In the genomic region with DNA sequence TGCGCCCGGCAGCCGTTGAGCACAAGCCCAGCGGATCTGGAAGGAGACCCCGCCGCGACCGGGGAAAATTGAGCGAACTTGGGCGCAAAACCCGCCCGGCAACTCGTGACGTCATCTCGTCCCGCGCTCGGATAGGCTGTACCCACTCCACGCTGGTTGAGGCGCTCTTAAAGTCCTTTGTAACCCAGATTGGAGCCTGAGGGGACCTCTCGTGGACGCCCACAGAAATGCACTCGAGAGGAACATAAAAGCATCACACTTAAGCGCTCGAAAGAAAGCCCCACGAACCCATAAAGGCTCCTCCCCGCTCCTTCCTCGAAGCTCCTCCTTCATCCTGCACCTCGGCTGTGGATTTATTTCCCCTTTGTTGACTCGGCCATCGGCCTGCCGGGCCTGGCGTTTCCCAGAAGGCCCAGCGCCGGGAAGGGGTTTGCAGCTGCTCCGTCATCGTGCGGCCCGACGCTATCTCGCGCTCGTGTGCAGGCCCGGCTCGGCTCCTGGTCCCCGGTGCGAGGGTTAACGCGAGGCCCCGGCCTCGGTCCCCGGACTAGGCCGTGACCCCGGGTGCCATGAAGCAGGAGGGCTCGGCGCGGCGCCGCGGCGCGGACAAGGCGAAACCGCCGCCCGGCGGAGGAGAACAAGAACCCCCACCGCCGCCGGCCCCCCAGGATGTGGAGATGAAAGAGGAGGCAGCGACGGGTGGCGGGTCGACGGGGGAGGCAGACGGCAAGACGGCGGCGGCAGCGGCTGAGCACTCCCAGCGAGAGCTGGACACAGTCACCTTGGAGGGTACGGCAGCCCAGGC, we compare ENCODE assay signal across 1 cellular context.
TF ChIP-seq lines count a peak whose summit lies in the region.

TSS of gene PSMD3 (plus strand) at position 406 of the 805 bp plus-strand sequence. CDS start at position 570, 164 bp downstream.

TF ChIP-seq in HepG2, 621 proteins besides CTCF, POLR2A, EP300 and RAD21 (continued from another document and continues in another):
- TF ChIP-seq, protein P1, sequence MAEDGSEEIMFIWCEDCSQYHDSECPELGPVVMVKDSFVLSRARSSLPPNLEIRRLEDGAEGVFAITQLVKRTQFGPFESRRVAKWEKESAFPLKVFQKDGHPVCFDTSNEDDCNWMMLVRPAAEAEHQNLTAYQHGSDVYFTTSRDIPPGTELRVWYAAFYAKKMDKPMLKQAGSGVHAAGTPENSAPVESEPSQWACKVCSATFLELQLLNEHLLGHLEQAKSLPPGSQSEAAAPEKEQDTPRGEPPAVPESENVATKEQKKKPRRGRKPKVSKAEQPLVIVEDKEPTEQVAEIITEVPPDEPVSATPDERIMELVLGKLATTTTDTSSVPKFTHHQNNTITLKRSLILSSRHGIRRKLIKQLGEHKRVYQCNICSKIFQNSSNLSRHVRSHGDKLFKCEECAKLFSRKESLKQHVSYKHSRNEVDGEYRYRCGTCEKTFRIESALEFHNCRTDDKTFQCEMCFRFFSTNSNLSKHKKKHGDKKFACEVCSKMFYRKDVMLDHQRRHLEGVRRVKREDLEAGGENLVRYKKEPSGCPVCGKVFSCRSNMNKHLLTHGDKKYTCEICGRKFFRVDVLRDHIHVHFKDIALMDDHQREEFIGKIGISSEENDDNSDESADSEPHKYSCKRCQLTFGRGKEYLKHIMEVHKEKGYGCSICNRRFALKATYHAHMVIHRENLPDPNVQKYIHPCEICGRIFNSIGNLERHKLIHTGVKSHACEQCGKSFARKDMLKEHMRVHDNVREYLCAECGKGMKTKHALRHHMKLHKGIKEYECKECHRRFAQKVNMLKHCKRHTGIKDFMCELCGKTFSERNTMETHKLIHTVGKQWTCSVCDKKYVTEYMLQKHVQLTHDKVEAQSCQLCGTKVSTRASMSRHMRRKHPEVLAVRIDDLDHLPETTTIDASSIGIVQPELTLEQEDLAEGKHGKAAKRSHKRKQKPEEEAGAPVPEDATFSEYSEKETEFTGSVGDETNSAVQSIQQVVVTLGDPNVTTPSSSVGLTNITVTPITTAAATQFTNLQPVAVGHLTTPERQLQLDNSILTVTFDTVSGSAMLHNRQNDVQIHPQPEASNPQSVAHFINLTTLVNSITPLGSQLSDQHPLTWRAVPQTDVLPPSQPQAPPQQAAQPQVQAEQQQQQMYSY (CRISPR knock-in tag; IDR thresholded peaks at IDR 0.05), result peak; percentile 41; the same call in 1 of the 2 replicates
- TF ChIP-seq, protein P2, sequence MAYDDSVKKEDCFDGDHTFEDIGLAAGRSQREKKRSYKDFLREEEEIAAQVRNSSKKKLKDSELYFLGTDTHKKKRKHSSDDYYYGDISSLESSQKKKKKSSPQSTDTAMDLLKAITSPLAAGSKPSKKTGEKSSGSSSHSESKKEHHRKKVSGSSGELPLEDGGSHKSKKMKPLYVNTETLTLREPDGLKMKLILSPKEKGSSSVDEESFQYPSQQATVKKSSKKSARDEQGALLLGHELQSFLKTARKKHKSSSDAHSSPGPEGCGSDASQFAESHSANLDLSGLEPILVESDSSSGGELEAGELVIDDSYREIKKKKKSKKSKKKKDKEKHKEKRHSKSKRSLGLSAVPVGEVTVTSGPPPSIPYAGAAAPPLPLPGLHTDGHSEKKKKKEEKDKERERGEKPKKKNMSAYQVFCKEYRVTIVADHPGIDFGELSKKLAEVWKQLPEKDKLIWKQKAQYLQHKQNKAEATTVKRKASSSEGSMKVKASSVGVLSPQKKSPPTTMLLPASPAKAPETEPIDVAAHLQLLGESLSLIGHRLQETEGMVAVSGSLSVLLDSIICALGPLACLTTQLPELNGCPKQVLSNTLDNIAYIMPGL (CRISPR knock-in tag; IDR thresholded peaks at IDR 0.05; ENCODE audit: borderline replicate concordance in 1 of 2, low read depth in 1 of 2), result peak; percentile 100
- peak; percentile 7; the same call in 1 of the 2 replicates for TF ChIP-seq NCOR1 (IDR thresholded peaks at IDR 0.05; ENCODE audit: borderline replicate concordance, low read length)
- peak; percentile 80 for TF ChIP-seq TFDP2 (CRISPR knock-in tag; IDR thresholded peaks at IDR 0.05)
- TF ChIP-seq STAG1 (CRISPR knock-in tag; IDR thresholded peaks at IDR 0.05), result peak; percentile 93
- no peak for TF ChIP-seq RBM22 (optimal IDR thresholded peaks at IDR 0.05; ENCODE audit: low read length)
- TF ChIP-seq ZFP41 (CRISPR knock-in tag; IDR thresholded peaks at IDR 0.05; ENCODE audit: borderline replicate concordance), result peak; percentile 95; the same call in 1 of the 2 replicates
- peak; percentile 95 for TF ChIP-seq ZKSCAN8 (CRISPR knock-in tag; IDR thresholded peaks at IDR 0.05; ENCODE audit: borderline replicate concordance)
- peak; percentile 95 for TF ChIP-seq HOXD1 (CRISPR knock-in tag; IDR thresholded peaks at IDR 0.05)
- TF ChIP-seq ZSCAN20 (CRISPR knock-in tag; IDR thresholded peaks at IDR 0.05; ENCODE audit: borderline replicate concordance), result peak; percentile 87
- no peak for TF ChIP-seq TCF12 (IDR thresholded peaks at IDR 0.05)
- TF ChIP-seq TCF12 (CRISPR knock-in tag; IDR thresholded peaks at IDR 0.05), result peak; percentile 87
- TF ChIP-seq ZNF121 (CRISPR knock-in tag; IDR thresholded peaks at IDR 0.05), result peak; percentile 55
- TF ChIP-seq, protein P3, sequence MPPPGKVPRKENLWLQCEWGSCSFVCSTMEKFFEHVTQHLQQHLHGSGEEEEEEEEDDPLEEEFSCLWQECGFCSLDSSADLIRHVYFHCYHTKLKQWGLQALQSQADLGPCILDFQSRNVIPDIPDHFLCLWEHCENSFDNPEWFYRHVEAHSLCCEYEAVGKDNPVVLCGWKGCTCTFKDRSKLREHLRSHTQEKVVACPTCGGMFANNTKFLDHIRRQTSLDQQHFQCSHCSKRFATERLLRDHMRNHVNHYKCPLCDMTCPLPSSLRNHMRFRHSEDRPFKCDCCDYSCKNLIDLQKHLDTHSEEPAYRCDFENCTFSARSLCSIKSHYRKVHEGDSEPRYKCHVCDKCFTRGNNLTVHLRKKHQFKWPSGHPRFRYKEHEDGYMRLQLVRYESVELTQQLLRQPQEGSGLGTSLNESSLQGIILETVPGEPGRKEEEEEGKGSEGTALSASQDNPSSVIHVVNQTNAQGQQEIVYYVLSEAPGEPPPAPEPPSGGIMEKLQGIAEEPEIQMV (CRISPR knock-in tag; IDR thresholded peaks at IDR 0.05; ENCODE audit: low read depth), result peak; percentile 72
- peak; percentile 77; the same call in 1 of the 2 replicates for TF ChIP-seq ZNF329 (CRISPR knock-in tag; IDR thresholded peaks at IDR 0.05; ENCODE audit: low read depth)
- TF ChIP-seq TOPORS (CRISPR knock-in tag; IDR thresholded peaks at IDR 0.05), result peak; percentile 97
- TF ChIP-seq, protein P4, sequence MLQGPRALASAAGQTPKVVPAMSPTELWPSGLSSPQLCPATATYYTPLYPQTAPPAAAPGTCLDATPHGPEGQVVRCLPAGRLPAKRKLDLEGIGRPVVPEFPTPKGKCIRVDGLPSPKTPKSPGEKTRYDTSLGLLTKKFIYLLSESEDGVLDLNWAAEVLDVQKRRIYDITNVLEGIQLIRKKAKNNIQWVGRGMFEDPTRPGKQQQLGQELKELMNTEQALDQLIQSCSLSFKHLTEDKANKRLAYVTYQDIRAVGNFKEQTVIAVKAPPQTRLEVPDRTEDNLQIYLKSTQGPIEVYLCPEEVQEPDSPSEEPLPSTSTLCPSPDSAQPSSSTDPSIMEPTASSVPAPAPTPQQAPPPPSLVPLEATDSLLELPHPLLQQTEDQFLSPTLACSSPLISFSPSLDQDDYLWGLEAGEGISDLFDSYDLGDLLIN (CRISPR knock-in tag; IDR thresholded peaks at IDR 0.05; ENCODE audit: borderline replicate concordance), result 0 out of 2 replicates have a peak, but pooled peaks have one; percentile 87
- peak; percentile 92 for TF ChIP-seq MTF1 (CRISPR knock-in tag; IDR thresholded peaks at IDR 0.05)
- TF ChIP-seq HMG20B (CRISPR knock-in tag; conservative IDR thresholded peaks at IDR 0.05), result peak; percentile 88
- TF ChIP-seq TAF1 (CRISPR knock-in tag; IDR thresholded peaks at IDR 0.05), result peak; percentile 98
- TF ChIP-seq MAFK (conservative IDR thresholded peaks at IDR 0.05 in 1 of 2, IDR thresholded peaks at IDR 0.05 in 1 of 2; ENCODE audit: low read length in 2 of 2), result peak in 1 of 2 experiments; percentile 80; a peak in 2 of 4 replicates
- no peak for TF ChIP-seq SRSF4 (IDR thresholded peaks at IDR 0.05; ENCODE audit: low read depth, low read length, poor library complexity, severe bottlenecking)
- TF ChIP-seq NBN (conservative IDR thresholded peaks at IDR 0.05), result no peak
- peak; percentile 95; the same call in 1 of the 2 replicates for TF ChIP-seq ZFP37 (CRISPR knock-in tag; IDR thresholded peaks at IDR 0.05; ENCODE audit: borderline replicate concordance)
- TF ChIP-seq SMARCC2 (IDR thresholded peaks at IDR 0.05), result no peak
- peak; percentile 83 for TF ChIP-seq SAFB2 (CRISPR knock-in tag; IDR thresholded peaks at IDR 0.05; ENCODE audit: borderline replicate concordance, low read depth)
- TF ChIP-seq ZNF124 (CRISPR knock-in tag; IDR thresholded peaks at IDR 0.05), result peak; percentile 82; the same call in 1 of the 2 replicates
- TF ChIP-seq ZNF430 (CRISPR knock-in tag; IDR thresholded peaks at IDR 0.05), result peak; percentile 95
- TF ChIP-seq ETV6 (CRISPR knock-in tag; conservative IDR thresholded peaks at IDR 0.05), result peak; percentile 98
- TF ChIP-seq, protein P5, sequence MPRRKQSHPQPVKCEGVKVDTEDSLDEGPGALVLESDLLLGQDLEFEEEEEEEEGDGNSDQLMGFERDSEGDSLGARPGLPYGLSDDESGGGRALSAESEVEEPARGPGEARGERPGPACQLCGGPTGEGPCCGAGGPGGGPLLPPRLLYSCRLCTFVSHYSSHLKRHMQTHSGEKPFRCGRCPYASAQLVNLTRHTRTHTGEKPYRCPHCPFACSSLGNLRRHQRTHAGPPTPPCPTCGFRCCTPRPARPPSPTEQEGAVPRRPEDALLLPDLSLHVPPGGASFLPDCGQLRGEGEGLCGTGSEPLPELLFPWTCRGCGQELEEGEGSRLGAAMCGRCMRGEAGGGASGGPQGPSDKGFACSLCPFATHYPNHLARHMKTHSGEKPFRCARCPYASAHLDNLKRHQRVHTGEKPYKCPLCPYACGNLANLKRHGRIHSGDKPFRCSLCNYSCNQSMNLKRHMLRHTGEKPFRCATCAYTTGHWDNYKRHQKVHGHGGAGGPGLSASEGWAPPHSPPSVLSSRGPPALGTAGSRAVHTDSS (CRISPR knock-in tag; conservative IDR thresholded peaks at IDR 0.05), result peak; percentile 97
- peak; percentile 24; the same call in 1 of the 2 replicates for TF ChIP-seq SNAPC5 (CRISPR knock-in tag; IDR thresholded peaks at IDR 0.05; ENCODE audit: borderline replicate concordance)
- peak; percentile 97 for TF ChIP-seq U2AF1 (optimal IDR thresholded peaks at IDR 0.05; ENCODE audit: low read depth, low read length)
- no peak for TF ChIP-seq PAWR (CRISPR knock-in tag; IDR thresholded peaks at IDR 0.05; ENCODE audit: borderline replicate concordance)
- TF ChIP-seq, protein P6, sequence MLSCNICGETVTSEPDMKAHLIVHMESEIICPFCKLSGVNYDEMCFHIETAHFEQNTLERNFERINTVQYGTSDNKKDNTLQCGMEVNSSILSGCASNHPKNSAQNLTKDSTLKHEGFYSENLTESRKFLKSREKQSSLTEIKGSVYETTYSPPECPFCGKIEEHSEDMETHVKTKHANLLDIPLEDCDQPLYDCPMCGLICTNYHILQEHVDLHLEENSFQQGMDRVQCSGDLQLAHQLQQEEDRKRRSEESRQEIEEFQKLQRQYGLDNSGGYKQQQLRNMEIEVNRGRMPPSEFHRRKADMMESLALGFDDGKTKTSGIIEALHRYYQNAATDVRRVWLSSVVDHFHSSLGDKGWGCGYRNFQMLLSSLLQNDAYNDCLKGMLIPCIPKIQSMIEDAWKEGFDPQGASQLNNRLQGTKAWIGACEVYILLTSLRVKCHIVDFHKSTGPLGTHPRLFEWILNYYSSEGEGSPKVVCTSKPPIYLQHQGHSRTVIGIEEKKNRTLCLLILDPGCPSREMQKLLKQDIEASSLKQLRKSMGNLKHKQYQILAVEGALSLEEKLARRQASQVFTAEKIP (CRISPR knock-in tag; IDR thresholded peaks at IDR 0.05; ENCODE audit: borderline replicate concordance), result no peak
- TF ChIP-seq MIER3 (CRISPR knock-in tag; IDR thresholded peaks at IDR 0.05; ENCODE audit: borderline replicate concordance), result peak; percentile 98; the same call in 1 of the 2 replicates
- peak; percentile 95 for TF ChIP-seq ZNF333 (CRISPR knock-in tag; IDR thresholded peaks at IDR 0.05; ENCODE audit: borderline replicate concordance)
- TF ChIP-seq NFAT5 (CRISPR knock-in tag; IDR thresholded peaks at IDR 0.05), result peak; percentile 95; the same call in 1 of the 2 replicates
- peak; percentile 90; the same call in 1 of the 2 replicates for TF ChIP-seq ZSCAN21 (CRISPR knock-in tag; IDR thresholded peaks at IDR 0.05; ENCODE audit: borderline replicate concordance)
